ENCODE assay signal across 7 cellular contexts in genomic region chr3:47031060-47031459, GRCh38. TPM values are rescaled to one million over a fixed set of nuclear protein-coding genes. Genes with fewer than 3 reads are reported as not detected.
DNase-seq lines count a peak whose midpoint lies in the region; ATAC-seq, FAIRE-seq and TF ChIP-seq lines count a peak whose summit lies in the region.
"Not testable (repeated sequence)": the region's sequence is repeated elsewhere in the genome, so short reads cannot be mapped to it uniquely, and the experiment has no call there.

No MANE protein-coding gene starts in this region.

- ATAC-seq in HepG2 = not testable (repeated sequence)

- peaks cover 17% of the 10 kb centered on the region for H3K4me1 ChIP-seq in OCI-LY1 (ENCODE audit: insufficient read depth, low read length, severe bottlenecking)
- peaks cover 12% of the 10 kb centered on the region for H3K4me1 ChIP-seq in HepG2 (ENCODE audit: insufficient read depth, low read length)

- CTCF ChIA-PET in activated CD4-positive, alpha-beta T cell treated with anti-CD3 and anti-CD28 coated beads, Interleukin-2, amount 10 ng/mL, durations not matched to agents 7 days and 5 days (lab: Charles Lee) = interaction anchor here (1.3 to 2.8 kb wide), 2 partner anchors 11 kb away, joined by 6 to 12 read pairs; no protein-coding TSS in a partner anchor
- CTCF ChIA-PET in HepG2 (lab: Yijun Ruan, JAX; ENCODE audit: low intra/inter-chr PET ratio, low total read pairs) = not testable (repeated sequence)

- H3K4me3 ChIP-seq in OCI-LY1 (ENCODE audit: low read depth, low read length, poor library complexity, severe bottlenecking); HepG2 (replicated peaks in 1 of 3; ENCODE audit: insufficient read depth in 1 of 3, low read depth in 2 of 3, low read length in 3 of 3): not testable (repeated sequence)

- H3K4me3 Mint-ChIP-seq in activated CD4-positive, alpha-beta T cell treated with anti-CD3 and anti-CD28 coated beads, Interleukin-2, amount 10 ng/mL, durations not matched to agents 7 days and 5 days; osteocyte (ENCODE audit: unreplicated experiment): not testable (repeated sequence)
- H3K4me3 Mint-ChIP-seq in activated T-helper 2 cell treated with anti-CD3 and anti-CD28 coated beads, Interferon-gamma antibody, Interleukin-2, Interleukin-4, amounts not matched to agents 10 μg/mL and 5 μg/mL and 100 μg/mL, durations not matched to agents 14 hours and 24 hours and 36 hours (ENCODE audit: low read depth) = peak overlapping the region; percentile 67

- H3K9ac ChIP-seq in OCI-LY1 (ENCODE audit: low read length); HepG2 (ENCODE audit: insufficient read depth, low read depth, low read length): not testable (repeated sequence)

- WGBS in HepG2 (ENCODE audit: low lambda C conversion rate) = 96% methylated on average over 4 of the region's 4 CpGs

- H4K20me1 ChIP-seq in OCI-LY1 (ENCODE audit: insufficient read depth, low read length); HepG2 (ENCODE audit: insufficient read depth, low read length): not testable (repeated sequence)

- not testable (repeated sequence) for TF ChIP-seq EP300 in HepG2 (IDR thresholded peaks at IDR 0.05; ENCODE audit: low read depth in 2 of 2, low read length in 2 of 2); HepG2 (CRISPR knock-in tag; IDR thresholded peaks at IDR 0.05; ENCODE audit: borderline replicate concordance)

- TF ChIP-seq CTCF in D721Med (IDR thresholded peaks at IDR 0.05; ENCODE audit: insufficient read depth, missing control alignments); OCI-LY1 (IDR thresholded peaks at IDR 0.05; ENCODE audit: low read length); HepG2 (CRISPR knock-in tag; IDR thresholded peaks at IDR 0.05); osteocyte (IDR thresholded peaks at IDR 0.05): not testable (repeated sequence)

- TF ChIP-seq RAD21 in HepG2 (CRISPR knock-in tag; IDR thresholded peaks at IDR 0.05) = not testable (repeated sequence)

- H3K27ac ChIP-seq in OCI-LY1 (ENCODE audit: low read depth, low read length, poor library complexity, severe bottlenecking) = peak overlapping the region; percentile 67
- not testable (repeated sequence) for H3K27ac ChIP-seq in HepG2 (ENCODE audit: extremely low read length, insufficient read depth, low read length)

- in situ Hi-C loops in HepG2 (cut with HindIII; ENCODE audit: extremely low pct_ligation_motif_present, low pct_unique_long_range_greater_than_20kb) = not testable (repeated sequence)

- not testable (repeated sequence) for H3F3A ChIP-seq in OCI-LY1 (ENCODE audit: insufficient read depth, low read length)

- POLR2A ChIA-PET in activated CD4-positive, alpha-beta T cell treated with anti-CD3 and anti-CD28 coated beads, Interleukin-2, amount 10 ng/mL, durations not matched to agents 7 days and 5 days (lab: Charles Lee); HepG2 (lab: Yijun Ruan, JAX): not testable (repeated sequence)

- not testable (repeated sequence) for H3K9me3 Mint-ChIP-seq in activated CD4-positive, alpha-beta T cell treated with anti-CD3 and anti-CD28 coated beads, Interleukin-2, amount 10 ng/mL, durations not matched to agents 7 days and 5 days; activated T-helper 2 cell treated with anti-CD3 and anti-CD28 coated beads, Interferon-gamma antibody, Interleukin-2, Interleukin-4, amounts not matched to agents 10 μg/mL and 5 μg/mL and 100 μg/mL, durations not matched to agents 14 hours and 24 hours and 36 hours; osteocyte (ENCODE audit: unreplicated experiment)

- intact Hi-C loops in activated T-helper 2 cell treated with anti-CD3 and anti-CD28 coated beads, Interferon-gamma antibody, Interleukin-2, Interleukin-4, amounts not matched to agents 10 μg/mL and 5 μg/mL and 100 μg/mL, durations not matched to agents 14 hours and 24 hours and 36 hours (cut with micrococcal nuclease) = loop anchor here (2.0 kb wide), 1 partner anchor 14 kb away; no protein-coding TSS in a partner anchor
- intact Hi-C loops in HepG2 (cut with micrococcal nuclease; ENCODE audit: unreplicated experiment) = not testable (repeated sequence)

- H3K4me2 ChIP-seq in OCI-LY1 (ENCODE audit: low read length); HepG2 (ENCODE audit: low read depth, low read length): not testable (repeated sequence)

- peaks cover 20% of the 10 kb centered on the region for H3K4me1 Mint-ChIP-seq in activated CD4-positive, alpha-beta T cell treated with anti-CD3 and anti-CD28 coated beads, Interleukin-2, amount 10 ng/mL, durations not matched to agents 7 days and 5 days
- H3K4me1 Mint-ChIP-seq in activated T-helper 2 cell treated with anti-CD3 and anti-CD28 coated beads, Interferon-gamma antibody, Interleukin-2, Interleukin-4, amounts not matched to agents 10 μg/mL and 5 μg/mL and 100 μg/mL, durations not matched to agents 14 hours and 24 hours and 36 hours (ENCODE audit: low read depth) = peaks cover 28% of the 10 kb centered on the region
- H3K4me1 Mint-ChIP-seq in osteocyte (ENCODE audit: unreplicated experiment) = peaks cover 14% of the 10 kb centered on the region

- not testable (repeated sequence) for BruUV-seq in HepG2 (replicated peaks; lab: Mats Ljungman, UMichigan)

- not testable (repeated sequence) for TF ChIP-seq POLR2A in HepG2 (IDR thresholded peaks at IDR 0.05; ENCODE audit: insufficient read depth in 1 of 2, low read depth in 2 of 2, low read length in 2 of 2)

- H2AFZ ChIP-seq in OCI-LY1 (ENCODE audit: low read length); HepG2 (ENCODE audit: low read length): not testable (repeated sequence)

- H3K36me3 Mint-ChIP-seq in activated CD4-positive, alpha-beta T cell treated with anti-CD3 and anti-CD28 coated beads, Interleukin-2, amount 10 ng/mL, durations not matched to agents 7 days and 5 days (ENCODE audit: low read depth) = peaks cover 37% of the 10 kb centered on the region
- peaks cover 48% of the 10 kb centered on the region for H3K36me3 Mint-ChIP-seq in activated T-helper 2 cell treated with anti-CD3 and anti-CD28 coated beads, Interferon-gamma antibody, Interleukin-2, Interleukin-4, amounts not matched to agents 10 μg/mL and 5 μg/mL and 100 μg/mL, durations not matched to agents 14 hours and 24 hours and 36 hours (ENCODE audit: low read depth)
- peaks cover 29% of the 10 kb centered on the region for H3K36me3 Mint-ChIP-seq in osteocyte (ENCODE audit: unreplicated experiment)

- peaks cover 55% of the 10 kb centered on the region for H3K36me3 ChIP-seq in OCI-LY1 (ENCODE audit: insufficient read depth, low read length)
- H3K36me3 ChIP-seq in HepG2 (replicated peaks in 1 of 2; ENCODE audit: control insufficient read depth in 1 of 2, insufficient read depth in 2 of 2, low read length in 2 of 2) = peaks cover 8 to 41% of the 10 kb centered on the region in 2 experiments; a peak in 4 of 5 replicates

- not testable (repeated sequence) for DNase-seq in D721Med (ENCODE audit: insufficient read length, low spot score); activated CD4-positive, alpha-beta T cell treated with anti-CD3 and anti-CD28 coated beads, Interleukin-2, amount 10 ng/mL, durations not matched to agents 7 days and 5 days; activated T-helper 2 cell treated with anti-CD3 and anti-CD28 coated beads, Interferon-gamma antibody, Interleukin-2, Interleukin-4, amounts not matched to agents 10 μg/mL and 5 μg/mL and 100 μg/mL, durations not matched to agents 14 hours and 24 hours and 36 hours (ENCODE audit: low spot score); HepG2 (ENCODE audit: low spot score); osteocyte (ENCODE audit: extremely low spot score, unreplicated experiment)
- peak; percentile 31 for DNase-seq in central memory CD4-positive, alpha-beta T cell

- peak; percentile 60 for FAIRE-seq in D721Med (lab: Jason Lieb, UNC)
- FAIRE-seq in HepG2 (lab: Jason Lieb, UNC) = peak; percentile 52

- not testable (repeated sequence) for H3K9me2 ChIP-seq in OCI-LY1 (ENCODE audit: low read depth, low read length)

- not testable (repeated sequence) for H3K27me3 Mint-ChIP-seq in activated CD4-positive, alpha-beta T cell treated with anti-CD3 and anti-CD28 coated beads, Interleukin-2, amount 10 ng/mL, durations not matched to agents 7 days and 5 days; activated T-helper 2 cell treated with anti-CD3 and anti-CD28 coated beads, Interferon-gamma antibody, Interleukin-2, Interleukin-4, amounts not matched to agents 10 μg/mL and 5 μg/mL and 100 μg/mL, durations not matched to agents 14 hours and 24 hours and 36 hours (ENCODE audit: low read depth); osteocyte (ENCODE audit: unreplicated experiment)

- H3K79me2 ChIP-seq in OCI-LY1 (ENCODE audit: insufficient read depth, low read length); HepG2 (ENCODE audit: insufficient read depth, low read length): not testable (repeated sequence)

- peak overlapping the region; percentile 28 for H3K27ac Mint-ChIP-seq in activated CD4-positive, alpha-beta T cell treated with anti-CD3 and anti-CD28 coated beads, Interleukin-2, amount 10 ng/mL, durations not matched to agents 7 days and 5 days
- peak overlapping the region; percentile 91 for H3K27ac Mint-ChIP-seq in activated T-helper 2 cell treated with anti-CD3 and anti-CD28 coated beads, Interferon-gamma antibody, Interleukin-2, Interleukin-4, amounts not matched to agents 10 μg/mL and 5 μg/mL and 100 μg/mL, durations not matched to agents 14 hours and 24 hours and 36 hours
- peak overlapping the region; percentile 66 for H3K27ac Mint-ChIP-seq in osteocyte (ENCODE audit: unreplicated experiment)

- H3K27me3 ChIP-seq in OCI-LY1 (ENCODE audit: insufficient read depth, low read length); HepG2 (ENCODE audit: control insufficient read depth in 1 of 2, insufficient read depth in 2 of 2, low read length in 2 of 2): not testable (repeated sequence)

- H3K9me3 ChIP-seq in OCI-LY1 (ENCODE audit: low read length); HepG2 (ENCODE audit: low read length): not testable (repeated sequence)

RNA-seq across cellular contexts. Expression of gene NBEAL2, which starts 51.6 kb away (rescaled TPM):
- total RNA-seq in activated CD4-positive, alpha-beta T cell treated with anti-CD3 and anti-CD28 coated beads, Interleukin-2, amount 10 ng/mL, durations not matched to agents 7 days and 5 days = 100 to 1,000 TPM; 194 to 212 TPM
- 120 and 129 TPM in 2 replicates for total RNA-seq in activated T-helper 2 cell treated with anti-CD3 and anti-CD28 coated beads, Interferon-gamma antibody, Interleukin-2, Interleukin-4, amounts not matched to agents 10 μg/mL and 5 μg/mL and 100 μg/mL, durations not matched to agents 14 hours and 24 hours and 36 hours
- total RNA-seq in HepG2 (2016; rRNA removed; fragmentation: Illumina TruSeq; extraction: Trizol) = 6.0 and 9.7 TPM in 2 replicates
- total RNA-seq in HepG2 (2016; cell fraction: cytosol; rRNA removed; fragmentation: Illumina TruSeq; extraction: Trizol; ENCODE audit: low read depth) = 1.8 and 2.7 TPM in 2 replicates
- 6.0 and 8.3 TPM in 2 replicates for total RNA-seq in HepG2 (2016; cell fraction: insoluble cytoplasmic fraction; rRNA removed; fragmentation: Illumina TruSeq; extraction: Trizol)
- total RNA-seq in HepG2 (2016; cell fraction: membrane; rRNA removed; fragmentation: Illumina TruSeq; extraction: Trizol) = 4.1 and 4.3 TPM in 2 replicates
- 14.8 and 19.9 TPM in 2 replicates for total RNA-seq in HepG2 (2016; cell fraction: nucleus; rRNA removed; fragmentation: Illumina TruSeq; extraction: Trizol)
- polyA plus RNA-seq in HepG2 (2011; rRNA removed) = 12.4 and 15.8 TPM in 2 replicates
- 3.6 and 4.9 TPM in 2 replicates for polyA plus RNA-seq in HepG2 (2011; cell fraction: cytosol; rRNA removed)
- polyA plus RNA-seq in HepG2 (2011; cell fraction: nucleus; rRNA removed) = 222 and 246 TPM in 2 replicates
- polyA plus RNA-seq in HepG2 (2012) = 7.9 and 16.7 TPM in 2 replicates
- polyA plus RNA-seq in HepG2 (2016; cell fraction: cytosol; fragmentation: Illumina TruSeq; extraction: Trizol; ENCODE audit: low read depth) = 0.67 and 0.80 TPM in 2 replicates
- 6.4 and 7.7 TPM in 2 replicates for polyA plus RNA-seq in HepG2 (2016; cell fraction: insoluble cytoplasmic fraction; fragmentation: Illumina TruSeq; extraction: Trizol; ENCODE audit: low read depth)
- polyA plus RNA-seq in HepG2 (2016; cell fraction: membrane; fragmentation: Illumina TruSeq; extraction: Trizol; ENCODE audit: low read depth) = 1.5 and 1.8 TPM in 2 replicates
- polyA plus RNA-seq in HepG2 (2016; cell fraction: nucleus; fragmentation: Illumina TruSeq; extraction: Trizol; ENCODE audit: insufficient read depth, low read depth) = 69.9 and 76.5 TPM in 2 replicates
- 8.9 and 19.6 TPM in 2 replicates for polyA minus RNA-seq in HepG2 (2011; rRNA and poly(A)+ RNA removed; ENCODE audit: low replicate concordance)
- polyA minus RNA-seq in HepG2 (2011; cell fraction: cytosol; rRNA and poly(A)+ RNA removed) = 2.9 and 3.9 TPM in 2 replicates
- polyA minus RNA-seq in HepG2 (2011; cell fraction: nucleus; rRNA and poly(A)+ RNA removed) = 18.7 and 21.3 TPM in 2 replicates
- total RNA-seq in osteocyte = 14.0 and 21.8 TPM in 2 replicates

RNA-seq across cellular contexts. Expression of gene CCDC12, which starts 54.5 kb away (rescaled TPM):
- total RNA-seq in activated CD4-positive, alpha-beta T cell treated with anti-CD3 and anti-CD28 coated beads, Interleukin-2, amount 10 ng/mL, durations not matched to agents 7 days and 5 days = 10 to 100 TPM; 48.7 to 56.1 TPM
- 65.3 and 69.2 TPM in 2 replicates for total RNA-seq in activated T-helper 2 cell treated with anti-CD3 and anti-CD28 coated beads, Interferon-gamma antibody, Interleukin-2, Interleukin-4, amounts not matched to agents 10 μg/mL and 5 μg/mL and 100 μg/mL, durations not matched to agents 14 hours and 24 hours and 36 hours
- total RNA-seq in HepG2 (2016; rRNA removed; fragmentation: Illumina TruSeq; extraction: Trizol) (49.5 and 55.2 TPM in 2 replicates), osteocyte (34.5 and 37.4 TPM in 2 replicates)
- 28.7 and 32.4 TPM in 2 replicates for total RNA-seq in HepG2 (2016; cell fraction: cytosol; rRNA removed; fragmentation: Illumina TruSeq; extraction: Trizol; ENCODE audit: low read depth)
- total RNA-seq in HepG2 (2016; cell fraction: insoluble cytoplasmic fraction; rRNA removed; fragmentation: Illumina TruSeq; extraction: Trizol) = 52.2 and 56.9 TPM in 2 replicates
- 27.1 and 29.7 TPM in 2 replicates for total RNA-seq in HepG2 (2016; cell fraction: membrane; rRNA removed; fragmentation: Illumina TruSeq; extraction: Trizol)
- total RNA-seq in HepG2 (2016; cell fraction: nucleus; rRNA removed; fragmentation: Illumina TruSeq; extraction: Trizol) = 28.6 and 32.0 TPM in 2 replicates
- polyA plus RNA-seq in HepG2 (2011; rRNA removed) = 28.9 and 30.1 TPM in 2 replicates
- 32.7 and 35.6 TPM in 2 replicates for polyA plus RNA-seq in HepG2 (2011; cell fraction: cytosol; rRNA removed)
- polyA plus RNA-seq in HepG2 (2011; cell fraction: nucleus; rRNA removed) = 40.0 and 40.6 TPM in 2 replicates
- 26.3 and 31.7 TPM in 2 replicates for polyA plus RNA-seq in HepG2 (2012)
- polyA plus RNA-seq in HepG2 (2016; cell fraction: cytosol; fragmentation: Illumina TruSeq; extraction: Trizol; ENCODE audit: low read depth) = 14.7 and 15.4 TPM in 2 replicates
- polyA plus RNA-seq in HepG2 (2016; cell fraction: insoluble cytoplasmic fraction; fragmentation: Illumina TruSeq; extraction: Trizol; ENCODE audit: low read depth) = 73.4 and 79.9 TPM in 2 replicates
- 18.7 and 18.8 TPM in 2 replicates for polyA plus RNA-seq in HepG2 (2016; cell fraction: membrane; fragmentation: Illumina TruSeq; extraction: Trizol; ENCODE audit: low read depth)
- polyA plus RNA-seq in HepG2 (2016; cell fraction: nucleus; fragmentation: Illumina TruSeq; extraction: Trizol; ENCODE audit: insufficient read depth, low read depth) = 55.2 TPM in 2 replicates
- 53.2 and 59.2 TPM in 2 replicates for polyA minus RNA-seq in HepG2 (2011; rRNA and poly(A)+ RNA removed; ENCODE audit: low replicate concordance)
- polyA minus RNA-seq in HepG2 (2011; cell fraction: cytosol; rRNA and poly(A)+ RNA removed) = 9.3 and 12.2 TPM in 2 replicates
- polyA minus RNA-seq in HepG2 (2011; cell fraction: nucleus; rRNA and poly(A)+ RNA removed) = 41.3 and 55.9 TPM in 2 replicates

Comparison
In these comparisons a context has a peak if more than half of its experiments do, and no peak if none do; other contexts are left out.
1. H3K27ac Mint-ChIP-seq: peak in every context shown above with its lines; median percentile 91 in activated T-helper 2 cell treated with anti-CD3 and anti-CD28 coated beads, Interferon-gamma antibody, Interleukin-2, Interleukin-4, amounts not matched to agents 10 μg/mL and 5 μg/mL and 100 μg/mL, durations not matched to agents 14 hours and 24 hours and 36 hours; 66 in osteocyte; 28 in activated CD4-positive, alpha-beta T cell treated with anti-CD3 and anti-CD28 coated beads, Interleukin-2, amount 10 ng/mL, durations not matched to agents 7 days and 5 days.